Comparison of ENCODE assay signal across 18 cellular contexts in the genomic region with DNA sequence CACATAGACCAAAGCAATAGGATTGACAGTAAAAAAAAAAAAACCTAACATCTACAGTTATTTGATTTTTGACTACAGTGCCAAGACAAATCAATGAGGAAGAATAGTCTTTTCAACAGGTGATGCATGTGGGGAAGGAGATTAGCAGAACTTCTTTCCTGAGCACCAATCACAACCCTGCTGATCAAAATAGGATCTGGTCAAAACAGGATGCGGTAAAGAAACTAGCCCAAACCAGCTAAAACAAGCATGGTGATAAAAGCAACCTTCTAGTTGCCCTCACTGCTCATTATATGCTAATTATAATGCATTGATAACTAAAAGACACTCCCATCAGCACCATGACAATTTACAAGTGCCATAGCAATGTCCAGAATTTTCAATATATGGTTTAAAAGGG.
DNase-seq lines count a peak whose midpoint lies in the region; ATAC-seq and TF ChIP-seq lines count a peak whose summit lies in the region.
"Had no signal": no experiment of that assay in that cellular context is flagged by ENCODE, and none has a peak within 500 bp of the region (broad histone marks: within the 10 kb centered on the region; RNA-seq: fewer than 3 reads in every experiment).

No MANE protein-coding gene starts in this region.

- H3K4me1 ChIP-seq in OCI-LY1 (ENCODE audit: insufficient read depth, low read length, severe bottlenecking) = peaks cover 56% of the 10 kb centered on the region
- no peaks in the 10 kb centered on the region for H3K4me1 ChIP-seq in stomach
- H3K4me1 ChIP-seq in mesenchymal stem cell (ENCODE audit: control insufficient read depth, insufficient read depth, low read depth, low read length) = no peaks in the 10 kb centered on the region

- H2BK15ac ChIP-seq in mesenchymal stem cell (ENCODE audit: low read depth, poor library complexity, severe bottlenecking) = no peak overlapping the region

- peak; percentile 65 for ATAC-seq in GM18498 (IDR thresholded peaks at IDR 0.05; ENCODE audit: unreplicated experiment)
- ATAC-seq in HG03175 (IDR thresholded peaks at IDR 0.05; ENCODE audit: unreplicated experiment) = peak; percentile 47
- peak; percentile 26 for ATAC-seq in memory B cell (ENCODE audit: low read depth)
- ATAC-seq: K562 had no signal

- no peak overlapping the region for H2AK5ac ChIP-seq in mesenchymal stem cell (ENCODE audit: low read length, severe bottlenecking)

- no peak overlapping the region for H3K14ac ChIP-seq in mesenchymal stem cell (ENCODE audit: low read length in 2 of 2)

- no peak overlapping the region for H3K23ac ChIP-seq in mesenchymal stem cell (ENCODE audit: low read length in 2 of 2)

- no peak overlapping the region for H4K91ac ChIP-seq in mesenchymal stem cell (ENCODE audit: low read length)

- H3K9me2 ChIP-seq in OCI-LY1 (ENCODE audit: low read depth, low read length) = no peaks in the 10 kb centered on the region

- H3K4me3 Mint-ChIP-seq in memory B cell = no peak overlapping the region
- H3K4me3 Mint-ChIP-seq in activated naive CD4-positive, alpha-beta T cell treated with anti-CD3 and anti-CD28 coated beads, Interleukin-2, amount 10 ng/mL, durations not matched to agents 7 days and 5 days = no peak overlapping the region
- H3K4me3 Mint-ChIP-seq in activated CD4-positive, alpha-beta memory T cell treated with anti-CD3 and anti-CD28 coated beads for 36 hours = no peak overlapping the region
- H3K4me3 Mint-ChIP-seq: CD4-positive, alpha-beta T cell; HFFc6 had no signal

- H2AFZ ChIP-seq in OCI-LY1 (ENCODE audit: low read length) (no peak overlapping the region), mesenchymal stem cell (ENCODE audit: low read depth, low read length) (no peak overlapping the region)

- no peaks in the 10 kb centered on the region for H3K27me3 Mint-ChIP-seq in memory B cell
- no peaks in the 10 kb centered on the region for H3K27me3 Mint-ChIP-seq in activated naive CD4-positive, alpha-beta T cell treated with anti-CD3 and anti-CD28 coated beads, Interleukin-2, amount 10 ng/mL, durations not matched to agents 7 days and 5 days
- no peaks in the 10 kb centered on the region for H3K27me3 Mint-ChIP-seq in activated CD4-positive, alpha-beta memory T cell treated with anti-CD3 and anti-CD28 coated beads for 36 hours
- H3K27me3 Mint-ChIP-seq: CD4-positive, alpha-beta T cell had no signal

- TF ChIP-seq CTCF in OCI-LY1 (IDR thresholded peaks at IDR 0.05; ENCODE audit: low read length) (no peak), stomach (IDR thresholded peaks at IDR 0.05) (no peak)

- no peak overlapping the region for H3K27ac Mint-ChIP-seq in memory B cell
- no peak overlapping the region for H3K27ac Mint-ChIP-seq in activated naive CD4-positive, alpha-beta T cell treated with anti-CD3 and anti-CD28 coated beads, Interleukin-2, amount 10 ng/mL, durations not matched to agents 7 days and 5 days
- H3K27ac Mint-ChIP-seq in activated CD4-positive, alpha-beta memory T cell treated with anti-CD3 and anti-CD28 coated beads for 36 hours = no peak overlapping the region
- H3K27ac Mint-ChIP-seq: CD4-positive, alpha-beta T cell; HFFc6 had no signal

- H3K4me1 Mint-ChIP-seq in memory B cell = no peaks in the 10 kb centered on the region
- no peaks in the 10 kb centered on the region for H3K4me1 Mint-ChIP-seq in activated naive CD4-positive, alpha-beta T cell treated with anti-CD3 and anti-CD28 coated beads, Interleukin-2, amount 10 ng/mL, durations not matched to agents 7 days and 5 days
- no peaks in the 10 kb centered on the region for H3K4me1 Mint-ChIP-seq in activated CD4-positive, alpha-beta memory T cell treated with anti-CD3 and anti-CD28 coated beads for 36 hours (ENCODE audit: low read depth)

- H3K27me3 ChIP-seq in OCI-LY1 (ENCODE audit: insufficient read depth, low read length) = no peaks in the 10 kb centered on the region
- H3K27me3 ChIP-seq in stomach = no peaks in the 10 kb centered on the region
- no peaks in the 10 kb centered on the region for H3K27me3 ChIP-seq in mesenchymal stem cell (ENCODE audit: control insufficient read depth in 1 of 2, insufficient read depth in 1 of 2, low read length in 2 of 2)

- DNase-seq in memory B cell (ENCODE audit: low spot score in 2 of 2) (no peak), stomach (no peak), mesenchymal stem cell (no peak)
- no peak for DNase-seq in activated naive CD4-positive, alpha-beta T cell treated with anti-CD3 and anti-CD28 coated beads, Interleukin-2, amount 10 ng/mL, durations not matched to agents 7 days and 5 days
- DNase-seq in activated CD4-positive, alpha-beta memory T cell treated with anti-CD3 and anti-CD28 coated beads for 36 hours = no peak
- DNase-seq: ACHN; C1 segment of cervical spinal cord; Calu3; CD4-positive, alpha-beta T cell; DMS 273 treated with DMSO at 0.1 percent for 48 hours; DMS79; EL; HCEC 1CT; HFFc6 had no signal

- H2BK12ac ChIP-seq in mesenchymal stem cell (ENCODE audit: low read length in 2 of 2) = no peak overlapping the region

- TF ChIP-seq EP300 in stomach (IDR thresholded peaks at IDR 0.05) = no peak

- no peak overlapping the region for H3K4me3 ChIP-seq in OCI-LY1 (ENCODE audit: low read depth, low read length, poor library complexity, severe bottlenecking)
- no peak overlapping the region for H3K4me3 ChIP-seq in stomach
- no peak overlapping the region for H3K4me3 ChIP-seq in mesenchymal stem cell (ENCODE audit: insufficient read depth in 1 of 2, low read depth in 1 of 2, low read length in 2 of 2)
- H3K4me3 ChIP-seq: K562 had no signal

- H3K36me3 ChIP-seq in OCI-LY1 (ENCODE audit: insufficient read depth, low read length) = no peaks in the 10 kb centered on the region
- no peaks in the 10 kb centered on the region for H3K36me3 ChIP-seq in stomach
- H3K36me3 ChIP-seq in mesenchymal stem cell (ENCODE audit: control insufficient read depth in 1 of 2, insufficient read depth in 2 of 2, low read depth in 1 of 2, low read length in 2 of 2) = no peaks in the 10 kb centered on the region

- H3K18ac ChIP-seq in mesenchymal stem cell (ENCODE audit: low read depth in 1 of 2, low read length in 2 of 2) = no peak overlapping the region

- H3K9me3 ChIP-seq in OCI-LY1 (ENCODE audit: low read length) (peaks cover 5% of the 10 kb centered on the region; the same call in 1 of the 2 replicates), stomach (no peaks in the 10 kb centered on the region), mesenchymal stem cell (ENCODE audit: control insufficient read depth, low read length) (peaks cover 18% of the 10 kb centered on the region)

- no peak overlapping the region for H2BK120ac ChIP-seq in mesenchymal stem cell (ENCODE audit: low read depth, low read length)

- intact Hi-C loops in stomach (cut with DNase I; ENCODE audit: low total_unique reads) = no loop called here
- intact Hi-C loops in activated CD4-positive, alpha-beta memory T cell treated with anti-CD3 and anti-CD28 coated beads for 36 hours (cut with micrococcal nuclease) = no loop called here

- WGBS in stomach, 5 donors = 87 to 96% (median 92%) methylated on average over 1 of the region's 1 CpG
- 83% methylated on average over 1 of the region's 1 CpG for WGBS in mesenchymal stem cell

- H2BK5ac ChIP-seq in mesenchymal stem cell (ENCODE audit: low read depth, low read length, poor library complexity, severe bottlenecking) = no peak overlapping the region

- no peak overlapping the region for H3K4ac ChIP-seq in mesenchymal stem cell (ENCODE audit: low read depth in 1 of 2, low read length in 2 of 2)

- POLR2A ChIA-PET in activated CD4-positive, alpha-beta memory T cell treated with anti-CD3 and anti-CD28 coated beads for 36 hours (lab: Charles Lee) = no interaction called here

- no peaks in the 10 kb centered on the region for H4K20me1 ChIP-seq in OCI-LY1 (ENCODE audit: insufficient read depth, low read length)

- TF ChIP-seq POLR2A in stomach (IDR thresholded peaks at IDR 0.05) = no peak

- CTCF ChIA-PET in activated naive CD4-positive, alpha-beta T cell treated with anti-CD3 and anti-CD28 coated beads, Interleukin-2, amount 10 ng/mL, durations not matched to agents 7 days and 5 days (lab: Charles Lee) = no interaction called here
- CTCF ChIA-PET in activated CD4-positive, alpha-beta memory T cell treated with anti-CD3 and anti-CD28 coated beads for 36 hours (lab: Charles Lee) = no interaction called here

- no peaks in the 10 kb centered on the region for H3K79me2 ChIP-seq in OCI-LY1 (ENCODE audit: insufficient read depth, low read length)

- H4K8ac ChIP-seq in mesenchymal stem cell (ENCODE audit: low read length) = no peak overlapping the region

- H3K27ac ChIP-seq in OCI-LY1 (ENCODE audit: low read depth, low read length, poor library complexity, severe bottlenecking) (peak overlapping the region; percentile 59), stomach (no peak overlapping the region), mesenchymal stem cell (ENCODE audit: low read length, poor library complexity, severe bottlenecking) (no peak overlapping the region)

- no peaks in the 10 kb centered on the region for H3K36me3 Mint-ChIP-seq in memory B cell
- H3K36me3 Mint-ChIP-seq in activated naive CD4-positive, alpha-beta T cell treated with anti-CD3 and anti-CD28 coated beads, Interleukin-2, amount 10 ng/mL, durations not matched to agents 7 days and 5 days = no peaks in the 10 kb centered on the region
- no peaks in the 10 kb centered on the region for H3K36me3 Mint-ChIP-seq in activated CD4-positive, alpha-beta memory T cell treated with anti-CD3 and anti-CD28 coated beads for 36 hours

- H3K9ac ChIP-seq in OCI-LY1 (ENCODE audit: low read length) = no peak overlapping the region
- H3K9ac ChIP-seq in mesenchymal stem cell (ENCODE audit: low read length) = no peak overlapping the region

- H3F3A ChIP-seq in OCI-LY1 (ENCODE audit: insufficient read depth, low read length) = no peaks in the 10 kb centered on the region

- H3K9me3 Mint-ChIP-seq in memory B cell = peaks cover 4% of the 10 kb centered on the region
- no peaks in the 10 kb centered on the region for H3K9me3 Mint-ChIP-seq in activated naive CD4-positive, alpha-beta T cell treated with anti-CD3 and anti-CD28 coated beads, Interleukin-2, amount 10 ng/mL, durations not matched to agents 7 days and 5 days
- H3K9me3 Mint-ChIP-seq in activated CD4-positive, alpha-beta memory T cell treated with anti-CD3 and anti-CD28 coated beads for 36 hours = peaks cover 4% of the 10 kb centered on the region
- H3K9me3 Mint-ChIP-seq: CD4-positive, alpha-beta T cell had no signal

- no peaks in the 10 kb centered on the region for H3K79me1 ChIP-seq in mesenchymal stem cell (replicated peaks; ENCODE audit: low read length, poor library complexity, severe bottlenecking)

- no peak overlapping the region for H3K4me2 ChIP-seq in OCI-LY1 (ENCODE audit: low read length)
- H3K4me2 ChIP-seq in mesenchymal stem cell (ENCODE audit: low read length, poor library complexity, severe bottlenecking) = no peak overlapping the region
